ENCODE assay signal across 10 cellular contexts in the genomic region with DNA sequence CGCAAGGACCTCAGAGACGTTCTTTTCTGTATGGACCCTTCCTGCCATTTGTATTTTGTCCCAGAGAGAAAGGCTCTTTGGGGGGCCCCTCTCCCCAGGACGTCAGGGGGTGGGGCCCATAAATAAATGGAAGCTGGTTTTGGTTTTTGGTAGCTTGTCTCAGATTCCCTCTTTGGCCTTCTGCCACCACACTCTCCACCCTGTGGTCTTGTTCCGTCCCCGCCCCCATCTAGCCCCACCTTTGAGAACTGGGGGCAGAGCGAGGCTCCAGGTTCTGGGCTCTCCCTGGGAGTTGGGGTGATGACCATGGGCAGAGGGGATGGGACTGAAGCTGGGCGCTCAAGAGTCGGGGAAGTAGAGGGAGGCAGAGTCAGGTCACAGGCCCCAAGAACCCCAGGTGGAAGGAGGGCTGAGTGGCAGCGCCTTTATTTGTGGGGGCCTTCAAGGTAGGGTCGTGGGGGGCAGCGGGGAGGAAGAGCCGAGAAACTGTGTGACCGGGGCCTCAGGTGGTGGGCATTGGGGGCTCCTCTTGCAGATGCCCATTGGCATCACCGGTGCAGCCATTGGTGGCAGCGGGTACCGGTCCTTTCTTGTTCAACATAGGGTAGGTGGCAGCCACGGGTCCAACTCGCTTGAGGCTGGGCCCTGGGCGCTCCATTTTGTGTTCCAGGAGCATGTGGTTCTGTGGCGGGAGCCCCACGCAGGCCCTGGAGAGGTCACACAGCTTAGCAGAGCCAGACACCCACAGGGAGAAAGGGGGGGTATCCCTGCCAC. TPM values are rescaled to one million over a fixed set of nuclear protein-coding genes. Genes with fewer than 3 reads are reported as not detected.
DNase-seq lines count a peak whose midpoint lies in the region; ATAC-seq, FAIRE-seq and TF ChIP-seq lines count a peak whose summit lies in the region.
"Had no signal": no experiment of that assay in that cellular context is flagged by ENCODE, and none has a peak within 500 bp of the region (broad histone marks: within the 10 kb centered on the region; RNA-seq: fewer than 3 reads in every experiment).

No MANE protein-coding gene starts in this region.

- peak overlapping the region; percentile 32; the same call in 1 of the 2 replicates for H3K4me3 ChIP-seq in AG04450 (ENCODE audit: low read depth, low read length)
- peak overlapping the region; percentile 75 for H3K4me3 ChIP-seq in GM12875 (ENCODE audit: low read depth, low read length)

- peaks cover 1% of the 10 kb centered on the region for H3K36me3 Mint-ChIP-seq in activated naive CD8-positive, alpha-beta T cell treated with anti-CD3 and anti-CD28 coated beads, Interleukin-2, amount 10 ng/mL, durations not matched to agents 7 days and 5 days
- H3K36me3 Mint-ChIP-seq in naive B cell: no peaks in the 10 kb centered on the region
- H3K36me3 Mint-ChIP-seq in activated T-helper 2 cell treated with anti-CD3 and anti-CD28 coated beads, Interferon-gamma antibody, Interleukin-2, Interleukin-4, amounts not matched to agents 10 μg/mL and 5 μg/mL and 100 μg/mL, durations not matched to agents 14 hours and 24 hours and 36 hours (ENCODE audit: low read depth): peaks cover 23% of the 10 kb centered on the region

- H3K27ac Mint-ChIP-seq in activated naive CD8-positive, alpha-beta T cell treated with anti-CD3 and anti-CD28 coated beads, Interleukin-2, amount 10 ng/mL, durations not matched to agents 7 days and 5 days: peak overlapping the region; percentile 42
- peak overlapping the region in 4 of 6 donors; percentile 22 to 73 (median 52) for H3K27ac Mint-ChIP-seq in naive B cell
- no peak overlapping the region for H3K27ac Mint-ChIP-seq in activated T-helper 2 cell treated with anti-CD3 and anti-CD28 coated beads, Interferon-gamma antibody, Interleukin-2, Interleukin-4, amounts not matched to agents 10 μg/mL and 5 μg/mL and 100 μg/mL, durations not matched to agents 14 hours and 24 hours and 36 hours

- no peak for TF ChIP-seq POLR2A in erythroblast (IDR thresholded peaks at IDR 0.05; ENCODE audit: low read length)

- H3K27me3 Mint-ChIP-seq in activated naive CD8-positive, alpha-beta T cell treated with anti-CD3 and anti-CD28 coated beads, Interleukin-2, amount 10 ng/mL, durations not matched to agents 7 days and 5 days: no peaks in the 10 kb centered on the region
- H3K27me3 Mint-ChIP-seq in naive B cell: no peaks in the 10 kb centered on the region
- H3K27me3 Mint-ChIP-seq in activated T-helper 2 cell treated with anti-CD3 and anti-CD28 coated beads, Interferon-gamma antibody, Interleukin-2, Interleukin-4, amounts not matched to agents 10 μg/mL and 5 μg/mL and 100 μg/mL, durations not matched to agents 14 hours and 24 hours and 36 hours (ENCODE audit: low read depth): no peaks in the 10 kb centered on the region

- TF ChIP-seq CTCF in AG04450 (IDR thresholded peaks at IDR 0.05; ENCODE audit: low read depth, low read length) (no peak), GM12875 (IDR thresholded peaks at IDR 0.05; ENCODE audit: borderline replicate concordance, insufficient read depth, low read depth, low read length) (no peak)

- DNase-seq in AG04450 (ENCODE audit: low read depth, low spot score) (no peak), naive B cell (no peak), erythroblast (lab: John Stamatoyannopoulos, UW) (no peak), superior temporal gyrus (ENCODE audit: extremely low spot score) (no peak), GM19239 (ENCODE audit: insufficient read length, low spot score) (no peak)
- no peak for DNase-seq in activated naive CD8-positive, alpha-beta T cell treated with anti-CD3 and anti-CD28 coated beads, Interleukin-2, amount 10 ng/mL, durations not matched to agents 7 days and 5 days
- DNase-seq in activated T-helper 2 cell treated with anti-CD3 and anti-CD28 coated beads, Interferon-gamma antibody, Interleukin-2, Interleukin-4, amounts not matched to agents 10 μg/mL and 5 μg/mL and 100 μg/mL, durations not matched to agents 14 hours and 24 hours and 36 hours (ENCODE audit: low spot score): no peak

- intact Hi-C loops in activated T-helper 2 cell treated with anti-CD3 and anti-CD28 coated beads, Interferon-gamma antibody, Interleukin-2, Interleukin-4, amounts not matched to agents 10 μg/mL and 5 μg/mL and 100 μg/mL, durations not matched to agents 14 hours and 24 hours and 36 hours (cut with micrococcal nuclease): loop anchor here (5.0 kb wide), 1 partner anchor 353 kb away; no protein-coding TSS in a partner anchor

- H3K27me3 ChIP-seq in AG04450 (ENCODE audit: control insufficient read depth, insufficient read depth, low read length): no peaks in the 10 kb centered on the region

- CTCF ChIA-PET in AG04450 (lab: Charles Lee): interaction anchor here (1.2 kb wide), 1 partner anchor 16 kb away, joined by 3 read pairs; no protein-coding TSS in a partner anchor

- no peak for ATAC-seq in activated naive CD8-positive, alpha-beta T cell treated with anti-CD3 and anti-CD28 coated beads, Interleukin-2, amount 10 ng/mL, durations not matched to agents 7 days and 5 days (ENCODE audit: low read depth)
- ATAC-seq in naive B cell (ENCODE audit: low read depth in 2 of 2): no peak

- peaks cover 13% of the 10 kb centered on the region; the same call in 1 of the 2 replicates for H3K9me3 ChIP-seq in AG04450 (ENCODE audit: control insufficient read depth, insufficient read depth, low read length)

- POLR2A ChIA-PET in AG04450 (lab: Yijun Ruan, JAX): interaction anchor here (0.5 to 1.2 kb wide), 2 partner anchors 18 to 45 kb away, joined by 3 read pairs; no protein-coding TSS in a partner anchor
- POLR2A ChIA-PET in activated naive CD8-positive, alpha-beta T cell treated with anti-CD3 and anti-CD28 coated beads, Interleukin-2, amount 10 ng/mL, durations not matched to agents 7 days and 5 days (lab: Charles Lee): interaction anchor here (0.9 to 1.1 kb wide), 2 partner anchors 11 to 15 kb away, joined by 3 to 4 read pairs; partner anchors contain the start of gene SSBP4

- peaks cover 11% of the 10 kb centered on the region for H3K4me1 Mint-ChIP-seq in activated naive CD8-positive, alpha-beta T cell treated with anti-CD3 and anti-CD28 coated beads, Interleukin-2, amount 10 ng/mL, durations not matched to agents 7 days and 5 days
- H3K4me1 Mint-ChIP-seq in naive B cell: peaks cover 11 to 34% (median 33%) of the 10 kb centered on the region in 3 donors
- peaks cover 14% of the 10 kb centered on the region for H3K4me1 Mint-ChIP-seq in activated T-helper 2 cell treated with anti-CD3 and anti-CD28 coated beads, Interferon-gamma antibody, Interleukin-2, Interleukin-4, amounts not matched to agents 10 μg/mL and 5 μg/mL and 100 μg/mL, durations not matched to agents 14 hours and 24 hours and 36 hours (ENCODE audit: low read depth)

- peak overlapping the region; percentile 65 for H3K4me3 Mint-ChIP-seq in activated naive CD8-positive, alpha-beta T cell treated with anti-CD3 and anti-CD28 coated beads, Interleukin-2, amount 10 ng/mL, durations not matched to agents 7 days and 5 days
- H3K4me3 Mint-ChIP-seq in naive B cell: peak overlapping the region; percentile 75 to 89 (median 85)
- H3K4me3 Mint-ChIP-seq in activated T-helper 2 cell treated with anti-CD3 and anti-CD28 coated beads, Interferon-gamma antibody, Interleukin-2, Interleukin-4, amounts not matched to agents 10 μg/mL and 5 μg/mL and 100 μg/mL, durations not matched to agents 14 hours and 24 hours and 36 hours (ENCODE audit: low read depth): no peak overlapping the region

- no peak overlapping the region for H3K27ac ChIP-seq in AG04450 (ENCODE audit: low read depth, low read length)

- no peaks in the 10 kb centered on the region for H3K9me3 Mint-ChIP-seq in activated naive CD8-positive, alpha-beta T cell treated with anti-CD3 and anti-CD28 coated beads, Interleukin-2, amount 10 ng/mL, durations not matched to agents 7 days and 5 days
- no peaks in the 10 kb centered on the region for H3K9me3 Mint-ChIP-seq in naive B cell
- H3K9me3 Mint-ChIP-seq in activated T-helper 2 cell treated with anti-CD3 and anti-CD28 coated beads, Interferon-gamma antibody, Interleukin-2, Interleukin-4, amounts not matched to agents 10 μg/mL and 5 μg/mL and 100 μg/mL, durations not matched to agents 14 hours and 24 hours and 36 hours: no peaks in the 10 kb centered on the region

- no peak for FAIRE-seq in GM19239 (lab: Jason Lieb, UNC)
- FAIRE-seq: endometrium, islet of Langerhans had no signal

RNA-seq across cellular contexts. Expression of gene ISYNA1, which starts 3.3 kb away (rescaled TPM):
- polyA plus RNA-seq in AG04450 (2011; rRNA removed) (13.3 and 19.2 TPM in 2 replicates), naive B cell (ENCODE audit: low read depth in 6 of 6) (10 to 100 TPM in 2 of 6 donors, 1 to 10 TPM in 4; 6.3 to 12.2 (median 8.6) TPM)
- 13.2 and 18.3 TPM in 2 replicates for polyA minus RNA-seq in AG04450 (2011; rRNA and poly(A)+ RNA removed)
- total RNA-seq in activated naive CD8-positive, alpha-beta T cell treated with anti-CD3 and anti-CD28 coated beads, Interleukin-2, amount 10 ng/mL, durations not matched to agents 7 days and 5 days: 10 to 100 TPM; 39.6 to 43.4 TPM
- 15.1 and 20.3 TPM in 2 replicates for total RNA-seq in activated T-helper 2 cell treated with anti-CD3 and anti-CD28 coated beads, Interferon-gamma antibody, Interleukin-2, Interleukin-4, amounts not matched to agents 10 μg/mL and 5 μg/mL and 100 μg/mL, durations not matched to agents 14 hours and 24 hours and 36 hours

RNA-seq across cellular contexts. Expression of gene SSBP4, which starts 15.4 kb away (rescaled TPM):
- polyA plus RNA-seq in AG04450 (2011; rRNA removed) (9.4 and 12.6 TPM in 2 replicates), naive B cell (ENCODE audit: low read depth in 6 of 6) (10 to 100 TPM; 54.7 to 78.0 (median 61.8) TPM)
- 18.0 and 18.5 TPM in 2 replicates for polyA minus RNA-seq in AG04450 (2011; rRNA and poly(A)+ RNA removed)
- 100 to 1,000 TPM; 152 to 158 TPM for total RNA-seq in activated naive CD8-positive, alpha-beta T cell treated with anti-CD3 and anti-CD28 coated beads, Interleukin-2, amount 10 ng/mL, durations not matched to agents 7 days and 5 days
- 133 and 146 TPM in 2 replicates for total RNA-seq in activated T-helper 2 cell treated with anti-CD3 and anti-CD28 coated beads, Interferon-gamma antibody, Interleukin-2, Interleukin-4, amounts not matched to agents 10 μg/mL and 5 μg/mL and 100 μg/mL, durations not matched to agents 14 hours and 24 hours and 36 hours

RNA-seq across cellular contexts. Expression of gene LRRC25, which starts 37.2 kb away (rescaled TPM):
- 0.12 and 0.32 TPM in 2 replicates for polyA plus RNA-seq in AG04450 (2011; rRNA removed)
- polyA minus RNA-seq in AG04450 (2011; rRNA and poly(A)+ RNA removed): 0.17 and 0.60 TPM in 2 replicates
- total RNA-seq in activated naive CD8-positive, alpha-beta T cell treated with anti-CD3 and anti-CD28 coated beads, Interleukin-2, amount 10 ng/mL, durations not matched to agents 7 days and 5 days: 1 to 10 TPM; 1.2 to 1.6 TPM
- polyA plus RNA-seq in naive B cell (ENCODE audit: low read depth in 6 of 6): 10 to 100 TPM in 4 of 6 donors, 1 to 10 TPM in 1, under 1 TPM in 1; 0.17 to 30.8 (median 17.9) TPM
- not detected in 2 replicates for total RNA-seq in activated T-helper 2 cell treated with anti-CD3 and anti-CD28 coated beads, Interferon-gamma antibody, Interleukin-2, Interleukin-4, amounts not matched to agents 10 μg/mL and 5 μg/mL and 100 μg/mL, durations not matched to agents 14 hours and 24 hours and 36 hours

RNA-seq across cellular contexts. Expression of gene GDF15, which starts 48.6 kb away (rescaled TPM):
- 25.0 and 35.9 TPM in 2 replicates for polyA plus RNA-seq in AG04450 (2011; rRNA removed)
- polyA minus RNA-seq in AG04450 (2011; rRNA and poly(A)+ RNA removed): 9.5 and 14.5 TPM in 2 replicates
- total RNA-seq in activated naive CD8-positive, alpha-beta T cell treated with anti-CD3 and anti-CD28 coated beads, Interleukin-2, amount 10 ng/mL, durations not matched to agents 7 days and 5 days: under 1 TPM; 0.34 to 0.75 TPM
- polyA plus RNA-seq in naive B cell (ENCODE audit: low read depth in 6 of 6): not detected
- total RNA-seq in activated T-helper 2 cell treated with anti-CD3 and anti-CD28 coated beads, Interferon-gamma antibody, Interleukin-2, Interleukin-4, amounts not matched to agents 10 μg/mL and 5 μg/mL and 100 μg/mL, durations not matched to agents 14 hours and 24 hours and 36 hours: not detected in 2 replicates
